8 cellular contexts compared by ENCODE assay signal in the genomic region with DNA sequence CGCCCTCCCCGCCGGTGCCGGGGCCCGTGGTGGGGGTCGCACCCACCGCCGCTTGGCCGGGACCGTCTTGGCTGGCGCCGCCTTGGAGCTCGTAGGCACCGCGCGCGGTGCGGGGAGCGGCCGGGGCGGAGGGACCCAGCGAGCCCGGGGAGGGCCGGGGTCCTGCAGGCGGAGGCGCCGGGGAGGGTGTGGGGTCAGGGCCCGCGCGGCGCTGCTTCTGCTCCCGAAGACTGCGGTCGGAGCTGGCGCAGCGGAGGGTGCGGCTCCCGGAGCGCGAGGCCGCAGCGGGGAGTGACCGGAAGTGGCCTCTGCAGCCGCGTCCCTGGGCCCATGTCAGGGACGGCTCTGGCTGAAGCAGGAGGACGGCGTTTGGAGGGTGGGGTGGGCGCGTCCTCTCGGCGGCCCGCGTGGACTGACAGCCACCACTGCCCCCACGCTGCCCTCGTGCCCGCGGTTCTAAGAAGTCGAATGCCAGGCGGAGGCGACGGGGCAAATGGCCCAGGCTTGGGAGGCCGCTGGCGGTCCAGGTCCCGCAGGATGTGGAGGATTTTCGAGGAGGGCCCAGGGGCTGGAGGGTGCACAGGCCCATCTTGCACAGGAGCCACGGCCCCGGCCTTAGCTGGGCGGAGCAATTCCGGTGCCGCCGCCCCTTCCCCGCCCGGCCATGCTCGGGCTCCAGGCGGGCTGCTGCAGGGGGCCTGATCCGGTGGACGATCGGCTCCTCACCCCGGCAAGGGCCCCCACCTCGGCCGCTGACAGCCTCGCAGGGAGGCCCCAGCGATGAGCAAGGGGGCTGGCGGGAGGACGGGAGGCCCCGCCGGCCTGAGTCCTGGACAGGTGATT. TPM values are rescaled to one million over a fixed set of nuclear protein-coding genes. Genes with fewer than 3 reads are reported as not detected.
DNase-seq lines count a peak whose midpoint lies in the region; ATAC-seq and TF ChIP-seq lines count a peak whose summit lies in the region.

No MANE protein-coding gene starts in this region.

- 0% methylated on average over 6 of the region's 88 CpGs; no CpG with 5 or more reads in 1 of the 2 donors for WGBS in esophagus squamous epithelium, 2 donors

- H3K4me1 ChIP-seq in esophagus squamous epithelium = peaks cover 13 to 32% (median 18%) of the 10 kb centered on the region in 3 donors
- H3K4me1 ChIP-seq in mononuclear cell (ENCODE audit: insufficient read depth, low read length) = peaks cover 17% of the 10 kb centered on the region
- peaks cover 6% of the 10 kb centered on the region for H3K4me1 ChIP-seq in upper lobe of right lung

- no peak overlapping the region for H3K27ac Mint-ChIP-seq in activated CD4-positive, alpha-beta T cell treated with anti-CD3 and anti-CD28 coated beads, Interleukin-2, amount 10 ng/mL, durations not matched to agents 24 days and 14 days

- TF ChIP-seq POLR2A in esophagus squamous epithelium (IDR thresholded peaks at IDR 0.05) = peak in 1 of 4 donors; percentile 46

- ATAC-seq in upper lobe of right lung = peak; percentile 95

- H3K27me3 ChIP-seq in esophagus squamous epithelium (peaks cover 0 to 30% (median 0%) of the 10 kb centered on the region in 4 donors), mononuclear cell (ENCODE audit: insufficient read depth, low read length) (peaks cover 39% of the 10 kb centered on the region), upper lobe of right lung (no peaks in the 10 kb centered on the region)

- peak overlapping the region; percentile 67 to 90 (median 79) for H3K27ac ChIP-seq in esophagus squamous epithelium
- H3K27ac ChIP-seq in upper lobe of right lung = peak overlapping the region; percentile 80

- peaks cover 16% of the 10 kb centered on the region for H3K9me3 Mint-ChIP-seq in activated CD4-positive, alpha-beta T cell treated with anti-CD3 and anti-CD28 coated beads, Interleukin-2, amount 10 ng/mL, durations not matched to agents 24 days and 14 days

- peaks cover 48% of the 10 kb centered on the region for H3K27me3 Mint-ChIP-seq in activated CD4-positive, alpha-beta T cell treated with anti-CD3 and anti-CD28 coated beads, Interleukin-2, amount 10 ng/mL, durations not matched to agents 24 days and 14 days

- peak overlapping the region; percentile 58 to 89 (median 60) for H3K4me3 ChIP-seq in esophagus squamous epithelium
- peak overlapping the region; percentile 22 for H3K4me3 ChIP-seq in mononuclear cell (ENCODE audit: low read length)
- peak overlapping the region; percentile 65 for H3K4me3 ChIP-seq in upper lobe of right lung

- TF ChIP-seq CTCF in esophagus squamous epithelium (IDR thresholded peaks at IDR 0.05) (no peak), upper lobe of right lung (IDR thresholded peaks at IDR 0.05) (no peak)

- DNase-seq in activated CD4-positive, alpha-beta T cell treated with anti-CD3 and anti-CD28 coated beads, Interleukin-2, amount 10 ng/mL, durations not matched to agents 24 days and 14 days = peak; percentile 60
- DNase-seq in activated CD4-positive, alpha-beta T cell treated with anti-CD3 and anti-CD28 coated beads, Interleukin-2, amount 50 U/mL, for 4 hours = no peak
- DNase-seq in SW 1271 (lab: John Stamatoyannopoulos, UW) (peak; percentile 48 to 59), esophagus squamous epithelium (lab: John Stamatoyannopoulos, UW) (no peak), upper lobe of right lung (peak; percentile 88), T-helper 1 cell (no peak), T-helper 2 cell (no peak)

- no peaks in the 10 kb centered on the region for H3K36me3 Mint-ChIP-seq in activated CD4-positive, alpha-beta T cell treated with anti-CD3 and anti-CD28 coated beads, Interleukin-2, amount 10 ng/mL, durations not matched to agents 24 days and 14 days (ENCODE audit: low read depth)

- peaks cover 6% of the 10 kb centered on the region for H3K4me1 Mint-ChIP-seq in activated CD4-positive, alpha-beta T cell treated with anti-CD3 and anti-CD28 coated beads, Interleukin-2, amount 10 ng/mL, durations not matched to agents 24 days and 14 days

- H3K9me3 ChIP-seq in esophagus squamous epithelium = no peaks in the 10 kb centered on the region
- no peaks in the 10 kb centered on the region for H3K9me3 ChIP-seq in mononuclear cell (ENCODE audit: low read depth, low read length)
- no peaks in the 10 kb centered on the region for H3K9me3 ChIP-seq in upper lobe of right lung

- H3K36me3 ChIP-seq in esophagus squamous epithelium (no peaks in the 10 kb centered on the region), upper lobe of right lung (no peaks in the 10 kb centered on the region)

- intact Hi-C loops in activated CD4-positive, alpha-beta T cell treated with anti-CD3 and anti-CD28 coated beads, Interleukin-2, amount 10 ng/mL, durations not matched to agents 24 days and 14 days (cut with micrococcal nuclease) = no loop called here
- intact Hi-C loops in esophagus squamous epithelium (cut with DNase I) (no loop called here), upper lobe of right lung (cut with DNase I) (no loop called here)

- H3K4me3 Mint-ChIP-seq in activated CD4-positive, alpha-beta T cell treated with anti-CD3 and anti-CD28 coated beads, Interleukin-2, amount 10 ng/mL, durations not matched to agents 24 days and 14 days = peak overlapping the region; percentile 32

RNA-seq across cellular contexts. Expression of gene ZNF669, which starts 7.7 kb away (rescaled TPM):
- 6.2 and 6.7 TPM in 2 replicates for total RNA-seq in activated CD4-positive, alpha-beta T cell treated with anti-CD3 and anti-CD28 coated beads, Interleukin-2, amount 10 ng/mL, durations not matched to agents 24 days and 14 days
- total RNA-seq in esophagus squamous epithelium (1 to 10 TPM in 3 of 4 donors, under 1 TPM in 1; 0.95 to 6.7 (median 3.2) TPM), mononuclear cell (20.8 TPM), upper lobe of right lung (8.9 TPM)

RNA-seq across cellular contexts. Expression of gene ZNF670, which starts 33.2 kb away (rescaled TPM):
- total RNA-seq in activated CD4-positive, alpha-beta T cell treated with anti-CD3 and anti-CD28 coated beads, Interleukin-2, amount 10 ng/mL, durations not matched to agents 24 days and 14 days = 2.8 TPM in 2 replicates
- 1 to 10 TPM in 2 of 4 donors, under 1 TPM in 2; 0.57 to 4.0 (median 1.1) TPM for total RNA-seq in esophagus squamous epithelium
- total RNA-seq in mononuclear cell = 0.94 TPM
- 3.2 TPM for total RNA-seq in upper lobe of right lung

RNA-seq across cellular contexts. Expression of gene ZNF124, which starts 60.0 kb away (rescaled TPM):
- 14.9 and 18.5 TPM in 2 replicates for total RNA-seq in activated CD4-positive, alpha-beta T cell treated with anti-CD3 and anti-CD28 coated beads, Interleukin-2, amount 10 ng/mL, durations not matched to agents 24 days and 14 days
- 10 to 100 TPM in 3 of 4 donors, 1 to 10 TPM in 1; 5.7 to 36.4 (median 14.1) TPM for total RNA-seq in esophagus squamous epithelium
- total RNA-seq in mononuclear cell = 68.6 TPM
- total RNA-seq in upper lobe of right lung = 23.5 TPM

Comparison
In these comparisons a context has a peak if more than half of its experiments do, and no peak if none do; other contexts are left out.
1. DNase-seq: peak in activated CD4-positive, alpha-beta T cell treated with anti-CD3 and anti-CD28 coated beads, Interleukin-2, amount 10 ng/mL, durations not matched to agents 24 days and 14 days (single experiment), SW 1271 (2 of 2) and upper lobe of right lung (single experiment); none in activated CD4-positive, alpha-beta T cell treated with anti-CD3 and anti-CD28 coated beads, Interleukin-2, amount 50 U/mL, for 4 hours (0 of 2), esophagus squamous epithelium (single experiment), T-helper 1 cell (0 of 5) and T-helper 2 cell (0 of 5).
2. Peak in every context shown above with its lines, with median percentiles within 50 percentile points of each other: H3K4me3 ChIP-seq.